5 cellular contexts compared by ENCODE assay signal in genomic region chr21:36268264-36268663, GRCh38. TPM values are rescaled to one million over a fixed set of nuclear protein-coding genes. Genes with fewer than 3 reads are reported as not detected.
A peak's percentile ranks its signal among the peaks of the same experiment; 100 is the strongest.
DNase-seq lines count a peak whose midpoint lies in the region; ATAC-seq, FAIRE-seq and TF ChIP-seq lines count a peak whose summit lies in the region.
"Not testable (repeated sequence)": the region's sequence is repeated elsewhere in the genome, so short reads cannot be mapped to it uniquely, and the experiment has no call there.

No MANE protein-coding gene starts in this region.

- DNase-seq in Caco-2; Panc1 (ENCODE audit: low read depth, low spot score); activated B cell treated with CpG ODN at 0.5 μM for 24 hours; HepG2 (ENCODE audit: low spot score): not testable (repeated sequence)

- not testable (repeated sequence) for H3K4me3 Mint-ChIP-seq in Caco-2 (ENCODE audit: unreplicated experiment); IgD-negative memory B cell; activated B cell treated with CpG ODN at 0.5 μM for 24 hours

- not testable (repeated sequence) for H3K4me3 ChIP-seq in Caco-2 (ENCODE audit: low read depth, low read length); Panc1 (ENCODE audit: low read depth in 2 of 2, low read length in 2 of 2); HepG2 (replicated peaks in 1 of 3; ENCODE audit: insufficient read depth in 1 of 3, low read depth in 2 of 3, low read length in 3 of 3)

- H2AFZ ChIP-seq in HepG2 (ENCODE audit: low read length) = not testable (repeated sequence)

- H3K4me2 ChIP-seq in HepG2 (ENCODE audit: low read depth, low read length) = not testable (repeated sequence)

- not testable (repeated sequence) for H3K27me3 ChIP-seq in Caco-2 (replicated peaks; ENCODE audit: control insufficient read depth, insufficient read depth, low read length); Panc1 (ENCODE audit: control insufficient read depth, insufficient read depth, low read length); HepG2 (ENCODE audit: control insufficient read depth in 1 of 2, insufficient read depth in 2 of 2, low read length in 2 of 2)

- CTCF ChIA-PET in Caco-2 (lab: Charles Lee); Panc1 (lab: Charles Lee); activated B cell treated with CpG ODN at 0.5 μM for 24 hours (lab: Charles Lee); HepG2 (lab: Yijun Ruan, JAX; ENCODE audit: low intra/inter-chr PET ratio, low total read pairs): not testable (repeated sequence)

- peaks cover 59% of the 10 kb centered on the region for H3K36me3 Mint-ChIP-seq in Caco-2 (ENCODE audit: insufficient read depth, unreplicated experiment)
- peaks cover 28% of the 10 kb centered on the region for H3K36me3 Mint-ChIP-seq in IgD-negative memory B cell
- H3K36me3 Mint-ChIP-seq in activated B cell treated with CpG ODN at 0.5 μM for 24 hours (ENCODE audit: low read depth) = peaks cover 70% of the 10 kb centered on the region

- FAIRE-seq in HepG2 (lab: Jason Lieb, UNC) = not testable (repeated sequence)

- peaks cover 51% of the 10 kb centered on the region for H3K9me3 ChIP-seq in Caco-2
- H3K9me3 ChIP-seq in Panc1 (ENCODE audit: control insufficient read depth, insufficient read depth, low read depth, low read length); HepG2 (ENCODE audit: low read length): not testable (repeated sequence)

- H3K4me1 Mint-ChIP-seq in Caco-2 (ENCODE audit: low read depth, unreplicated experiment) = not testable (repeated sequence)
- H3K4me1 Mint-ChIP-seq in IgD-negative memory B cell (peaks cover 11 to 20% (median 16%) of the 10 kb centered on the region in 3 donors), activated B cell treated with CpG ODN at 0.5 μM for 24 hours (peaks cover 25% of the 10 kb centered on the region)

- H3K27ac Mint-ChIP-seq in Caco-2 (ENCODE audit: unreplicated experiment) (peak overlapping the region; percentile 84), IgD-negative memory B cell (peak overlapping the region in 2 of 3 donors; percentile 19 to 88), activated B cell treated with CpG ODN at 0.5 μM for 24 hours (peak overlapping the region; percentile 72)

- not testable (repeated sequence) for TF ChIP-seq CTCF in Caco-2 (IDR thresholded peaks at IDR 0.05; ENCODE audit: insufficient read depth in 1 of 2, low read depth in 1 of 2, low read length in 1 of 2, severe bottlenecking in 1 of 2, unreplicated experiment in 1 of 2); Panc1 (IDR thresholded peaks at IDR 0.05); activated B cell treated with CpG ODN at 0.5 μM for 24 hours (IDR thresholded peaks at IDR 0.05); HepG2 (CRISPR knock-in tag; IDR thresholded peaks at IDR 0.05)

- not testable (repeated sequence) for H4K20me1 ChIP-seq in HepG2 (ENCODE audit: insufficient read depth, low read length)

- H3K4me1 ChIP-seq in Caco-2 (peaks cover 25% of the 10 kb centered on the region), HepG2 (ENCODE audit: insufficient read depth, low read length) (peaks cover 27% of the 10 kb centered on the region)
- not testable (repeated sequence) for H3K4me1 ChIP-seq in Panc1 (ENCODE audit: control insufficient read depth, insufficient read depth, low read length)

- not testable (repeated sequence) for H3K9ac ChIP-seq in HepG2 (ENCODE audit: insufficient read depth, low read depth, low read length)

- 86% methylated on average over 4 of the region's 4 CpGs for WGBS in HepG2 (ENCODE audit: low lambda C conversion rate)

- H3K9me3 Mint-ChIP-seq in Caco-2 (ENCODE audit: unreplicated experiment); IgD-negative memory B cell; activated B cell treated with CpG ODN at 0.5 μM for 24 hours: not testable (repeated sequence)

- TF ChIP-seq POLR2A in HepG2 (IDR thresholded peaks at IDR 0.05; ENCODE audit: insufficient read depth in 1 of 2, low read depth in 2 of 2, low read length in 2 of 2) = not testable (repeated sequence)

- in situ Hi-C loops in Panc1 (cut with HindIII; ENCODE audit: low pct_unique_long_range_greater_than_20kb, low sequenced_read_pairs); HepG2 (cut with HindIII; ENCODE audit: extremely low pct_ligation_motif_present, low pct_unique_long_range_greater_than_20kb): not testable (repeated sequence)

- H3K79me2 ChIP-seq in HepG2 (ENCODE audit: insufficient read depth, low read length) = not testable (repeated sequence)

- H3K27ac ChIP-seq in Panc1 (ENCODE audit: low read length); HepG2 (ENCODE audit: extremely low read length, insufficient read depth, low read length): not testable (repeated sequence)

- not testable (repeated sequence) for H3K27me3 Mint-ChIP-seq in Caco-2 (ENCODE audit: insufficient read depth, unreplicated experiment); IgD-negative memory B cell; activated B cell treated with CpG ODN at 0.5 μM for 24 hours

- POLR2A ChIA-PET in Caco-2 (lab: Charles Lee); Panc1 (lab: Charles Lee); activated B cell treated with CpG ODN at 0.5 μM for 24 hours (lab: Charles Lee); HepG2 (lab: Yijun Ruan, JAX): not testable (repeated sequence)

- TF ChIP-seq EP300 in HepG2 (IDR thresholded peaks at IDR 0.05; ENCODE audit: low read depth in 2 of 2, low read length in 2 of 2); HepG2 (CRISPR knock-in tag; IDR thresholded peaks at IDR 0.05; ENCODE audit: borderline replicate concordance): not testable (repeated sequence)

- ATAC-seq in Panc1; activated B cell treated with CpG ODN at 0.5 μM for 24 hours (ENCODE audit: low read depth); HepG2: not testable (repeated sequence)

- BruUV-seq in Caco-2 (replicated peaks; lab: Mats Ljungman, UMichigan); HepG2 (replicated peaks; lab: Mats Ljungman, UMichigan): not testable (repeated sequence)
- BruUV-seq in Panc1 (replicated peaks; lab: Mats Ljungman, UMichigan) = TSS peak; percentile 60

- H3K36me3 ChIP-seq in Caco-2 (ENCODE audit: control insufficient read depth, insufficient read depth, low read length) = peaks cover 11% of the 10 kb centered on the region
- not testable (repeated sequence) for H3K36me3 ChIP-seq in Panc1 (ENCODE audit: control insufficient read depth, insufficient read depth, low read length); HepG2 (replicated peaks in 1 of 2; ENCODE audit: control insufficient read depth in 1 of 2, insufficient read depth in 2 of 2, low read length in 2 of 2)

- not testable (repeated sequence) for TF ChIP-seq RAD21 in HepG2 (CRISPR knock-in tag; IDR thresholded peaks at IDR 0.05)

- intact Hi-C loops in Caco-2 (cut with micrococcal nuclease; ENCODE audit: unreplicated experiment) (loop anchor here (5.0 kb wide), 2 partner anchors 54 to 111 kb away; partner anchors contain the start of genes DOP1B and MORC3), HepG2 (cut with micrococcal nuclease; ENCODE audit: unreplicated experiment) (loop anchor here (10.0 kb wide), 1 partner anchor 57 kb away; the partner anchor contains the start of gene MORC3)
- intact Hi-C loops in Panc1 (cut with micrococcal nuclease; ENCODE audit: unreplicated experiment); activated B cell treated with CpG ODN at 0.5 μM for 24 hours (cut with micrococcal nuclease): not testable (repeated sequence)

TF ChIP-seq in HepG2, 621 proteins besides CTCF, POLR2A, EP300 and RAD21:
- TF ChIP-seq ZNF33A (CRISPR knock-in tag; IDR thresholded peaks at IDR 0.05; ENCODE audit: borderline replicate concordance) = peak; percentile 96

RNA-seq across cellular contexts. Expression of gene MORC3, which starts 51.7 kb away (rescaled TPM):
- 21.6 and 23.3 TPM in 2 replicates for total RNA-seq in Caco-2 (2022)
- polyA plus RNA-seq in IgD-negative memory B cell = 41.7 TPM
- 16.8 TPM for total RNA-seq in Panc1 (2021; ENCODE audit: unreplicated experiment)
- 8.9 TPM for polyA plus RNA-seq in Panc1 (2012; ENCODE audit: insufficient read length)
- 55.4 and 65.6 TPM in 2 replicates for total RNA-seq in activated B cell treated with CpG ODN at 0.5 μM for 24 hours
- total RNA-seq in HepG2 (2016; rRNA removed; fragmentation: Illumina TruSeq; extraction: Trizol) = 19.5 and 25.5 TPM in 2 replicates
- total RNA-seq in HepG2 (2016; cell fraction: cytosol; rRNA removed; fragmentation: Illumina TruSeq; extraction: Trizol; ENCODE audit: low read depth) = 22.1 and 25.4 TPM in 2 replicates
- total RNA-seq in HepG2 (2016; cell fraction: insoluble cytoplasmic fraction; rRNA removed; fragmentation: Illumina TruSeq; extraction: Trizol) = 19.4 and 23.7 TPM in 2 replicates
- 9.6 and 12.3 TPM in 2 replicates for total RNA-seq in HepG2 (2016; cell fraction: membrane; rRNA removed; fragmentation: Illumina TruSeq; extraction: Trizol)
- total RNA-seq in HepG2 (2016; cell fraction: nucleus; rRNA removed; fragmentation: Illumina TruSeq; extraction: Trizol) = 20.4 and 25.7 TPM in 2 replicates
- polyA plus RNA-seq in HepG2 (2011; rRNA removed) = 10.8 and 12.9 TPM in 2 replicates
- 4.4 and 7.8 TPM in 2 replicates for polyA plus RNA-seq in HepG2 (2011; cell fraction: cytosol; rRNA removed)
- polyA plus RNA-seq in HepG2 (2011; cell fraction: nucleus; rRNA removed) = 8.4 and 10.1 TPM in 2 replicates
- 13.5 and 17.9 TPM in 2 replicates for polyA plus RNA-seq in HepG2 (2012)
- 0.28 and 0.52 TPM in 2 replicates for polyA plus RNA-seq in HepG2 (2016; cell fraction: cytosol; fragmentation: Illumina TruSeq; extraction: Trizol; ENCODE audit: low read depth)
- 15.7 and 17.3 TPM in 2 replicates for polyA plus RNA-seq in HepG2 (2016; cell fraction: insoluble cytoplasmic fraction; fragmentation: Illumina TruSeq; extraction: Trizol; ENCODE audit: low read depth)
- polyA plus RNA-seq in HepG2 (2016; cell fraction: membrane; fragmentation: Illumina TruSeq; extraction: Trizol; ENCODE audit: low read depth) = 1.4 and 1.6 TPM in 2 replicates
- 23.6 and 24.6 TPM in 2 replicates for polyA plus RNA-seq in HepG2 (2016; cell fraction: nucleus; fragmentation: Illumina TruSeq; extraction: Trizol; ENCODE audit: insufficient read depth, low read depth)
- 7.7 and 8.0 TPM in 2 replicates for polyA minus RNA-seq in HepG2 (2011; rRNA and poly(A)+ RNA removed; ENCODE audit: low replicate concordance)
- polyA minus RNA-seq in HepG2 (2011; cell fraction: cytosol; rRNA and poly(A)+ RNA removed) = 15.5 and 16.1 TPM in 2 replicates
- polyA minus RNA-seq in HepG2 (2011; cell fraction: nucleus; rRNA and poly(A)+ RNA removed) = 45.3 and 49.9 TPM in 2 replicates
